In the genomic region with DNA sequence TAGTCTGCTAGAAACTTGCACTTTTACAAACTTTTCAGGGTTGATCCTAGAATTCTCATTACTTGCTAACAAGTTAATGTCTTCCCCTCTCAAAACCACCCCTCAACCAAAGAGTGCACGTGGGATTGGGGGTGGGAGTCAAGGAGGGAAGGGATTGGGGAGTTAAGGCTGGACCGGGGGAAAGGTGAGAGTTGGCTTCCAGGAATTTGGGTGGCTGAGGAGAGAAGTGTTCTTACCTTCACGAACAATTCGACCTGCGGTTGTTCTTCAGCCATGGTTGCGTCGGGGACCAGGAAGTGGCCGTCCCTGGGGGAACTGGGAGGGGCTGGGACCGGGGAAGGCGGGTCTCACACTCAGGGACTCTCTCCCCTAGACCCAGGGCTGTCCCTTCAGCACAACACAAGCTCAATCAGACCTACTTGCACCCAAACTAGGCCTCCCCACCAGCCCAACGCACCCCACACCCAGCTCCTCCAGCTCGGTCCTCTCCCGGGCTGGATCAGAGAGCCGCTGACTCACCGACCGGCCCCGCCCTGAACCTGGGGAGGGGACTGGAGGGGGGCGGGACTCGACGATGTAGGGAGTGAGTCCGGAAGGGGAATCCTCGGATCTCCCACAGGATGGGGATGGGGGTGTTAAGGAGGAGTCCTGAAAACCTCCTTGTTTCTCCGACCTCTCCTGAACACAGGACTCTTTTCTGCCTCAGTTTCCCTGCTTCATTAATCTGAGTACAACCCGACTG, we compare ENCODE assay signal across 1 cellular context.
TF ChIP-seq lines count a peak whose summit lies in the region.

A gene (minus strand): TSS at position 505 of the 742 bp plus-strand sequence. CDS start 230 bp downstream, at position 275.

TF ChIP-seq in K562, 482 proteins besides CTCF, POLR2A, EP300 and RAD21 (continued from another document and continues in another):
- TF ChIP-seq, protein P1, sequence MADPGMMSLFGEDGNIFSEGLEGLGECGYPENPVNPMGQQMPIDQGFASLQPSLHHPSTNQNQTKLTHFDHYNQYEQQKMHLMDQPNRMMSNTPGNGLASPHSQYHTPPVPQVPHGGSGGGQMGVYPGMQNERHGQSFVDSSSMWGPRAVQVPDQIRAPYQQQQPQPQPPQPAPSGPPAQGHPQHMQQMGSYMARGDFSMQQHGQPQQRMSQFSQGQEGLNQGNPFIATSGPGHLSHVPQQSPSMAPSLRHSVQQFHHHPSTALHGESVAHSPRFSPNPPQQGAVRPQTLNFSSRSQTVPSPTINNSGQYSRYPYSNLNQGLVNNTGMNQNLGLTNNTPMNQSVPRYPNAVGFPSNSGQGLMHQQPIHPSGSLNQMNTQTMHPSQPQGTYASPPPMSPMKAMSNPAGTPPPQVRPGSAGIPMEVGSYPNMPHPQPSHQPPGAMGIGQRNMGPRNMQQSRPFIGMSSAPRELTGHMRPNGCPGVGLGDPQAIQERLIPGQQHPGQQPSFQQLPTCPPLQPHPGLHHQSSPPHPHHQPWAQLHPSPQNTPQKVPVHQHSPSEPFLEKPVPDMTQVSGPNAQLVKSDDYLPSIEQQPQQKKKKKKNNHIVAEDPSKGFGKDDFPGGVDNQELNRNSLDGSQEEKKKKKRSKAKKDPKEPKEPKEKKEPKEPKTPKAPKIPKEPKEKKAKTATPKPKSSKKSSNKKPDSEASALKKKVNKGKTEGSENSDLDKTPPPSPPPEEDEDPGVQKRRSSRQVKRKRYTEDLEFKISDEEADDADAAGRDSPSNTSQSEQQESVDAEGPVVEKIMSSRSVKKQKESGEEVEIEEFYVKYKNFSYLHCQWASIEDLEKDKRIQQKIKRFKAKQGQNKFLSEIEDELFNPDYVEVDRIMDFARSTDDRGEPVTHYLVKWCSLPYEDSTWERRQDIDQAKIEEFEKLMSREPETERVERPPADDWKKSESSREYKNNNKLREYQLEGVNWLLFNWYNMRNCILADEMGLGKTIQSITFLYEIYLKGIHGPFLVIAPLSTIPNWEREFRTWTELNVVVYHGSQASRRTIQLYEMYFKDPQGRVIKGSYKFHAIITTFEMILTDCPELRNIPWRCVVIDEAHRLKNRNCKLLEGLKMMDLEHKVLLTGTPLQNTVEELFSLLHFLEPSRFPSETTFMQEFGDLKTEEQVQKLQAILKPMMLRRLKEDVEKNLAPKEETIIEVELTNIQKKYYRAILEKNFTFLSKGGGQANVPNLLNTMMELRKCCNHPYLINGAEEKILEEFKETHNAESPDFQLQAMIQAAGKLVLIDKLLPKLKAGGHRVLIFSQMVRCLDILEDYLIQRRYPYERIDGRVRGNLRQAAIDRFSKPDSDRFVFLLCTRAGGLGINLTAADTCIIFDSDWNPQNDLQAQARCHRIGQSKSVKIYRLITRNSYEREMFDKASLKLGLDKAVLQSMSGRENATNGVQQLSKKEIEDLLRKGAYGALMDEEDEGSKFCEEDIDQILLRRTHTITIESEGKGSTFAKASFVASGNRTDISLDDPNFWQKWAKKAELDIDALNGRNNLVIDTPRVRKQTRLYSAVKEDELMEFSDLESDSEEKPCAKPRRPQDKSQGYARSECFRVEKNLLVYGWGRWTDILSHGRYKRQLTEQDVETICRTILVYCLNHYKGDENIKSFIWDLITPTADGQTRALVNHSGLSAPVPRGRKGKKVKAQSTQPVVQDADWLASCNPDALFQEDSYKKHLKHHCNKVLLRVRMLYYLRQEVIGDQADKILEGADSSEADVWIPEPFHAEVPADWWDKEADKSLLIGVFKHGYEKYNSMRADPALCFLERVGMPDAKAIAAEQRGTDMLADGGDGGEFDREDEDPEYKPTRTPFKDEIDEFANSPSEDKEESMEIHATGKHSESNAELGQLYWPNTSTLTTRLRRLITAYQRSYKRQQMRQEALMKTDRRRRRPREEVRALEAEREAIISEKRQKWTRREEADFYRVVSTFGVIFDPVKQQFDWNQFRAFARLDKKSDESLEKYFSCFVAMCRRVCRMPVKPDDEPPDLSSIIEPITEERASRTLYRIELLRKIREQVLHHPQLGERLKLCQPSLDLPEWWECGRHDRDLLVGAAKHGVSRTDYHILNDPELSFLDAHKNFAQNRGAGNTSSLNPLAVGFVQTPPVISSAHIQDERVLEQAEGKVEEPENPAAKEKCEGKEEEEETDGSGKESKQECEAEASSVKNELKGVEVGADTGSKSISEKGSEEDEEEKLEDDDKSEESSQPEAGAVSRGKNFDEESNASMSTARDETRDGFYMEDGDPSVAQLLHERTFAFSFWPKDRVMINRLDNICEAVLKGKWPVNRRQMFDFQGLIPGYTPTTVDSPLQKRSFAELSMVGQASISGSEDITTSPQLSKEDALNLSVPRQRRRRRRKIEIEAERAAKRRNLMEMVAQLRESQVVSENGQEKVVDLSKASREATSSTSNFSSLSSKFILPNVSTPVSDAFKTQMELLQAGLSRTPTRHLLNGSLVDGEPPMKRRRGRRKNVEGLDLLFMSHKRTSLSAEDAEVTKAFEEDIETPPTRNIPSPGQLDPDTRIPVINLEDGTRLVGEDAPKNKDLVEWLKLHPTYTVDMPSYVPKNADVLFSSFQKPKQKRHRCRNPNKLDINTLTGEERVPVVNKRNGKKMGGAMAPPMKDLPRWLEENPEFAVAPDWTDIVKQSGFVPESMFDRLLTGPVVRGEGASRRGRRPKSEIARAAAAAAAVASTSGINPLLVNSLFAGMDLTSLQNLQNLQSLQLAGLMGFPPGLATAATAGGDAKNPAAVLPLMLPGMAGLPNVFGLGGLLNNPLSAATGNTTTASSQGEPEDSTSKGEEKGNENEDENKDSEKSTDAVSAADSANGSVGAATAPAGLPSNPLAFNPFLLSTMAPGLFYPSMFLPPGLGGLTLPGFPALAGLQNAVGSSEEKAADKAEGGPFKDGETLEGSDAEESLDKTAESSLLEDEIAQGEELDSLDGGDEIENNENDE (IDR thresholded peaks at IDR 0.05; ENCODE audit: low read depth, low read length): peak; percentile 36
- TF ChIP-seq, protein P2, sequence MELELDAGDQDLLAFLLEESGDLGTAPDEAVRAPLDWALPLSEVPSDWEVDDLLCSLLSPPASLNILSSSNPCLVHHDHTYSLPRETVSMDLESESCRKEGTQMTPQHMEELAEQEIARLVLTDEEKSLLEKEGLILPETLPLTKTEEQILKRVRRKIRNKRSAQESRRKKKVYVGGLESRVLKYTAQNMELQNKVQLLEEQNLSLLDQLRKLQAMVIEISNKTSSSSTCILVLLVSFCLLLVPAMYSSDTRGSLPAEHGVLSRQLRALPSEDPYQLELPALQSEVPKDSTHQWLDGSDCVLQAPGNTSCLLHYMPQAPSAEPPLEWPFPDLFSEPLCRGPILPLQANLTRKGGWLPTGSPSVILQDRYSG (tag; conservative IDR thresholded peaks at IDR 0.05; ENCODE audit: low read depth): peak; percentile 43; the same call in 1 of the 2 replicates
- TF ChIP-seq MYBL2 (IDR thresholded peaks at IDR 0.05; ENCODE audit: low read depth) (no peak), MYBL2 (CRISPR knock-in tag; IDR thresholded peaks at IDR 0.05; ENCODE audit: borderline replicate concordance) (no peak), EHMT2 (IDR thresholded peaks at IDR 0.05) (no peak), MAFK (IDR thresholded peaks at IDR 0.05; ENCODE audit: low read length) (peak; percentile 64), ZNF143 (CRISPR knock-in tag; IDR thresholded peaks at IDR 0.05) (no peak), RBM22 (IDR thresholded peaks at IDR 0.05; ENCODE audit: low read depth, low read length, poor library complexity, severe bottlenecking) (peak; percentile 49), CHD2 (IDR thresholded peaks at IDR 0.05; ENCODE audit: low read depth, low read length) (0 out of 2 replicates have a peak, but pooled peaks have one; percentile 25), SPI1 (IDR thresholded peaks at IDR 0.05; ENCODE audit: borderline replicate concordance, low read depth, low read length) (peak; percentile 66; the same call in 1 of the 2 replicates), RBFOX2 (IDR thresholded peaks at IDR 0.05; ENCODE audit: low read depth, low read length) (peak; percentile 96), CBX2 (IDR thresholded peaks at IDR 0.05; ENCODE audit: insufficient read depth, low read length, poor library complexity, severe bottlenecking) (no peak), L3MBTL2 (IDR thresholded peaks at IDR 0.05) (no peak), PRPF4 (IDR thresholded peaks at IDR 0.05; ENCODE audit: insufficient read depth, low read depth, low read length, poor library complexity, severe bottlenecking) (no peak), RCOR1 (IDR thresholded peaks at IDR 0.05; ENCODE audit: borderline replicate concordance in 1 of 2, low read depth in 2 of 2, low read length in 2 of 2) (peak in 1 of 2 experiments; percentile 90; a peak in 2 of 4 replicates), RAD51 (IDR thresholded peaks at IDR 0.05; ENCODE audit: borderline replicate concordance, low read depth) (no peak), IFI16 (CRISPR knock-in tag; IDR thresholded peaks at IDR 0.05) (no peak), SRSF9 (IDR thresholded peaks at IDR 0.05; ENCODE audit: borderline replicate concordance, low read depth, low read length) (no peak), CBX1 (IDR thresholded peaks at IDR 0.05; ENCODE audit: low read depth) (no peak), DMBX1 (CRISPR knock-in tag; IDR thresholded peaks at IDR 0.05; ENCODE audit: borderline replicate concordance) (0 out of 2 replicates have a peak, but pooled peaks have one; percentile 19), ZNF197 (CRISPR knock-in tag; IDR thresholded peaks at IDR 0.05; ENCODE audit: low read depth) (no peak), SUPT5H (IDR thresholded peaks at IDR 0.05) (peak; percentile 99), ZNF695 (CRISPR knock-in tag; IDR thresholded peaks at IDR 0.05) (peak; percentile 78; the same call in 1 of the 2 replicates), ZNF347 (CRISPR knock-in tag; IDR thresholded peaks at IDR 0.05; ENCODE audit: low read depth) (no peak), PURB (CRISPR knock-in tag; IDR thresholded peaks at IDR 0.05; ENCODE audit: low read depth) (no peak), ZNF717 (CRISPR knock-in tag; IDR thresholded peaks at IDR 0.05) (peak; percentile 56), ZZZ3 (IDR thresholded peaks at IDR 0.05) (no peak)
- TF ChIP-seq, protein P3, sequence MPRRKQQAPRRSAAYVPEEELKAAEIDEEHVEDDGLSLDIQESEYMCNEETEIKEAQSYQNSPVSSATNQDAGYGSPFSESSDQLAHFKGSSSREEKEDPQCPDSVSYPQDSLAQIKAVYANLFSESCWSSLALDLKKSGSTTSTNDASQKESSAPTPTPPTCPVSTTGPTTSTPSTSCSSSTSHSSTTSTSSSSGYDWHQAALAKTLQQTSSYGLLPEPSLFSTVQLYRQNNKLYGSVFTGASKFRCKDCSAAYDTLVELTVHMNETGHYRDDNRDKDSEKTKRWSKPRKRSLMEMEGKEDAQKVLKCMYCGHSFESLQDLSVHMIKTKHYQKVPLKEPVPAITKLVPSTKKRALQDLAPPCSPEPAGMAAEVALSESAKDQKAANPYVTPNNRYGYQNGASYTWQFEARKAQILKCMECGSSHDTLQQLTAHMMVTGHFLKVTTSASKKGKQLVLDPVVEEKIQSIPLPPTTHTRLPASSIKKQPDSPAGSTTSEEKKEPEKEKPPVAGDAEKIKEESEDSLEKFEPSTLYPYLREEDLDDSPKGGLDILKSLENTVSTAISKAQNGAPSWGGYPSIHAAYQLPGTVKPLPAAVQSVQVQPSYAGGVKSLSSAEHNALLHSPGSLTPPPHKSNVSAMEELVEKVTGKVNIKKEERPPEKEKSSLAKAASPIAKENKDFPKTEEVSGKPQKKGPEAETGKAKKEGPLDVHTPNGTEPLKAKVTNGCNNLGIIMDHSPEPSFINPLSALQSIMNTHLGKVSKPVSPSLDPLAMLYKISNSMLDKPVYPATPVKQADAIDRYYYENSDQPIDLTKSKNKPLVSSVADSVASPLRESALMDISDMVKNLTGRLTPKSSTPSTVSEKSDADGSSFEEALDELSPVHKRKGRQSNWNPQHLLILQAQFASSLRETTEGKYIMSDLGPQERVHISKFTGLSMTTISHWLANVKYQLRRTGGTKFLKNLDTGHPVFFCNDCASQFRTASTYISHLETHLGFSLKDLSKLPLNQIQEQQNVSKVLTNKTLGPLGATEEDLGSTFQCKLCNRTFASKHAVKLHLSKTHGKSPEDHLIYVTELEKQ (CRISPR knock-in tag; IDR thresholded peaks at IDR 0.05): no peak
- TF ChIP-seq, protein P4, sequence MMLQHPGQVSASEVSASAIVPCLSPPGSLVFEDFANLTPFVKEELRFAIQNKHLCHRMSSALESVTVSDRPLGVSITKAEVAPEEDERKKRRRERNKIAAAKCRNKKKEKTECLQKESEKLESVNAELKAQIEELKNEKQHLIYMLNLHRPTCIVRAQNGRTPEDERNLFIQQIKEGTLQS (IDR thresholded peaks at IDR 0.05): no peak
- TF ChIP-seq, protein P4 (CRISPR knock-in tag; conservative IDR thresholded peaks at IDR 0.05): peak; percentile 76
- TF ChIP-seq, protein P5, sequence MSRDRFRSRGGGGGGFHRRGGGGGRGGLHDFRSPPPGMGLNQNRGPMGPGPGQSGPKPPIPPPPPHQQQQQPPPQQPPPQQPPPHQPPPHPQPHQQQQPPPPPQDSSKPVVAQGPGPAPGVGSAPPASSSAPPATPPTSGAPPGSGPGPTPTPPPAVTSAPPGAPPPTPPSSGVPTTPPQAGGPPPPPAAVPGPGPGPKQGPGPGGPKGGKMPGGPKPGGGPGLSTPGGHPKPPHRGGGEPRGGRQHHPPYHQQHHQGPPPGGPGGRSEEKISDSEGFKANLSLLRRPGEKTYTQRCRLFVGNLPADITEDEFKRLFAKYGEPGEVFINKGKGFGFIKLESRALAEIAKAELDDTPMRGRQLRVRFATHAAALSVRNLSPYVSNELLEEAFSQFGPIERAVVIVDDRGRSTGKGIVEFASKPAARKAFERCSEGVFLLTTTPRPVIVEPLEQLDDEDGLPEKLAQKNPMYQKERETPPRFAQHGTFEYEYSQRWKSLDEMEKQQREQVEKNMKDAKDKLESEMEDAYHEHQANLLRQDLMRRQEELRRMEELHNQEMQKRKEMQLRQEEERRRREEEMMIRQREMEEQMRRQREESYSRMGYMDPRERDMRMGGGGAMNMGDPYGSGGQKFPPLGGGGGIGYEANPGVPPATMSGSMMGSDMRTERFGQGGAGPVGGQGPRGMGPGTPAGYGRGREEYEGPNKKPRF (IDR thresholded peaks at IDR 0.05; ENCODE audit: low read depth, low read length): no peak
- TF ChIP-seq, protein P6, sequence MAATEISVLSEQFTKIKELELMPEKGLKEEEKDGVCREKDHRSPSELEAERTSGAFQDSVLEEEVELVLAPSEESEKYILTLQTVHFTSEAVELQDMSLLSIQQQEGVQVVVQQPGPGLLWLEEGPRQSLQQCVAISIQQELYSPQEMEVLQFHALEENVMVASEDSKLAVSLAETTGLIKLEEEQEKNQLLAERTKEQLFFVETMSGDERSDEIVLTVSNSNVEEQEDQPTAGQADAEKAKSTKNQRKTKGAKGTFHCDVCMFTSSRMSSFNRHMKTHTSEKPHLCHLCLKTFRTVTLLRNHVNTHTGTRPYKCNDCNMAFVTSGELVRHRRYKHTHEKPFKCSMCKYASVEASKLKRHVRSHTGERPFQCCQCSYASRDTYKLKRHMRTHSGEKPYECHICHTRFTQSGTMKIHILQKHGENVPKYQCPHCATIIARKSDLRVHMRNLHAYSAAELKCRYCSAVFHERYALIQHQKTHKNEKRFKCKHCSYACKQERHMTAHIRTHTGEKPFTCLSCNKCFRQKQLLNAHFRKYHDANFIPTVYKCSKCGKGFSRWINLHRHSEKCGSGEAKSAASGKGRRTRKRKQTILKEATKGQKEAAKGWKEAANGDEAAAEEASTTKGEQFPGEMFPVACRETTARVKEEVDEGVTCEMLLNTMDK (IDR thresholded peaks at IDR 0.05; ENCODE audit: borderline replicate concordance, insufficient read depth, low read depth, low read length, poor library complexity, severe bottlenecking): no peak
- TF ChIP-seq, protein P7, sequence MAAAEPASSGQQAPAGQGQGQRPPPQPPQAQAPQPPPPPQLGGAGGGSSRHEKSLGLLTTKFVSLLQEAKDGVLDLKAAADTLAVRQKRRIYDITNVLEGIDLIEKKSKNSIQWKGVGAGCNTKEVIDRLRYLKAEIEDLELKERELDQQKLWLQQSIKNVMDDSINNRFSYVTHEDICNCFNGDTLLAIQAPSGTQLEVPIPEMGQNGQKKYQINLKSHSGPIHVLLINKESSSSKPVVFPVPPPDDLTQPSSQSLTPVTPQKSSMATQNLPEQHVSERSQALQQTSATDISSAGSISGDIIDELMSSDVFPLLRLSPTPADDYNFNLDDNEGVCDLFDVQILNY (CRISPR knock-in tag; IDR thresholded peaks at IDR 0.05): peak; percentile 68
